Comparison of ENCODE assay signal across 8 cellular contexts in genomic region chr7:65080799-65081651, GRCh38.
A peak's percentile ranks its signal among the peaks of the same experiment; 100 is the strongest.
DNase-seq lines count a peak whose midpoint lies in the region; TF ChIP-seq lines count a peak whose summit lies in the region.
"Not testable (repeated sequence)": the region's sequence is repeated elsewhere in the genome, so short reads cannot be mapped to it uniquely, and the experiment has no call there.

No MANE protein-coding gene starts in this region.

- DNase-seq in EL, result peak; percentile 90
- DNase-seq in GM23248, result peak; percentile 79
- peak; percentile 95 for DNase-seq in SJCRH30
- peak; percentile 60 to 88 (median 76) for DNase-seq in activated naive CD4-positive, alpha-beta T cell (lab: John Stamatoyannopoulos, UW)
- peak; percentile 86 to 98 for DNase-seq in foreskin fibroblast
- DNase-seq in neural crest cell (ENCODE audit: low read depth, low spot score), result peak; percentile 91

- in situ Hi-C loops in GM23248 (cut with MboI), result not testable (repeated sequence)

- not testable (repeated sequence) for H3K4me2 ChIP-seq in GM23248 (ENCODE audit: unreplicated experiment)
- H3K4me2 ChIP-seq in KMS-11, result peak overlapping the region; percentile 42; the same call in 1 of the 2 replicates

- not testable (repeated sequence) for H3K4me1 Mint-ChIP-seq in neural crest cell; stimulated activated naive CD8-positive, alpha-beta T cell treated with anti-CD3 and anti-CD28 coated beads, Interleukin-15, Interleukin-2, amounts not matched to agents 100 ng/mL and 50 ng/mL, for 24 hours (ENCODE audit: low read depth)

- H2AFZ ChIP-seq in GM23248, result peak overlapping the region; percentile 66
- peak overlapping the region; percentile 30 for H2AFZ ChIP-seq in KMS-11 (ENCODE audit: low read depth)

- not testable (repeated sequence) for H3K9me3 Mint-ChIP-seq in neural crest cell; stimulated activated naive CD8-positive, alpha-beta T cell treated with anti-CD3 and anti-CD28 coated beads, Interleukin-15, Interleukin-2, amounts not matched to agents 100 ng/mL and 50 ng/mL, for 24 hours

- not testable (repeated sequence) for H3K27me3 Mint-ChIP-seq in neural crest cell (ENCODE audit: low read depth); stimulated activated naive CD8-positive, alpha-beta T cell treated with anti-CD3 and anti-CD28 coated beads, Interleukin-15, Interleukin-2, amounts not matched to agents 100 ng/mL and 50 ng/mL, for 24 hours

- peak overlapping the region; percentile 69 for H3K9ac ChIP-seq in GM23248
- H3K9ac ChIP-seq in KMS-11, result peak overlapping the region; percentile 22; the same call in 1 of the 2 replicates

- peak overlapping the region; percentile 71 for H3K4me3 ChIP-seq in GM23248
- not testable (repeated sequence) for H3K4me3 ChIP-seq in KMS-11 (IDR thresholded peaks at IDR 0.05; ENCODE audit: insufficient read depth, low read depth, low read length)
- H3K4me3 ChIP-seq in SJCRH30, result peak overlapping the region; percentile 81
- H3K4me3 ChIP-seq in foreskin fibroblast (ENCODE audit: low read depth in 1 of 2, low read length in 2 of 2), result peak overlapping the region; percentile 67 to 79

- H3K4me1 ChIP-seq in GM23248 (ENCODE audit: insufficient read depth); KMS-11 (ENCODE audit: low read depth, poor library complexity, severe bottlenecking); SJCRH30: not testable (repeated sequence)

- not testable (repeated sequence) for H3K36me3 Mint-ChIP-seq in neural crest cell (ENCODE audit: low read depth); stimulated activated naive CD8-positive, alpha-beta T cell treated with anti-CD3 and anti-CD28 coated beads, Interleukin-15, Interleukin-2, amounts not matched to agents 100 ng/mL and 50 ng/mL, for 24 hours (ENCODE audit: low read depth)

- H3K4me3 Mint-ChIP-seq in neural crest cell, result peak overlapping the region; percentile 93
- peak overlapping the region; percentile 89 for H3K4me3 Mint-ChIP-seq in stimulated activated naive CD8-positive, alpha-beta T cell treated with anti-CD3 and anti-CD28 coated beads, Interleukin-15, Interleukin-2, amounts not matched to agents 100 ng/mL and 50 ng/mL, for 24 hours

- not testable (repeated sequence) for H3K27me3 ChIP-seq in GM23248 (replicated peaks; ENCODE audit: insufficient read depth); KMS-11 (ENCODE audit: insufficient read depth, low read depth); SJCRH30

- not testable (repeated sequence) for TF ChIP-seq CTCF in KMS-11 (conservative IDR thresholded peaks at IDR 0.05; ENCODE audit: low read depth, low read length); foreskin fibroblast (IDR thresholded peaks at IDR 0.05; ENCODE audit: low read depth, low read length); neural crest cell (conservative IDR thresholded peaks at IDR 0.05)

- peak overlapping the region; percentile 78 for H3K27ac Mint-ChIP-seq in neural crest cell (ENCODE audit: unreplicated experiment)
- peak overlapping the region; percentile 77 for H3K27ac Mint-ChIP-seq in stimulated activated naive CD8-positive, alpha-beta T cell treated with anti-CD3 and anti-CD28 coated beads, Interleukin-15, Interleukin-2, amounts not matched to agents 100 ng/mL and 50 ng/mL, for 24 hours

- not testable (repeated sequence) for H3K9me2 ChIP-seq in GM23248 (ENCODE audit: insufficient read depth)

- H3F3A ChIP-seq in GM23248 (ENCODE audit: insufficient read depth), result not testable (repeated sequence)

- not testable (repeated sequence) for H3K27ac ChIP-seq in GM23248, KMS-11
- H3K27ac ChIP-seq in SJCRH30, result peak overlapping the region; percentile 54

- not testable (repeated sequence) for H3K9me3 ChIP-seq in GM23248 (ENCODE audit: low read depth); SJCRH30 (replicated peaks)

- not testable (repeated sequence) for H3K36me3 ChIP-seq in GM23248 (ENCODE audit: low read depth); KMS-11 (ENCODE audit: insufficient read depth); SJCRH30

- not testable (repeated sequence) for H4K20me1 ChIP-seq in GM23248 (ENCODE audit: insufficient read depth); KMS-11 (ENCODE audit: insufficient read depth)

- H3K79me2 ChIP-seq in GM23248 (ENCODE audit: insufficient read depth); KMS-11 (ENCODE audit: insufficient read depth, low read depth): not testable (repeated sequence)

- WGBS in GM23248 (ENCODE audit: low coverage in 1 of 2, low lambda C conversion rate in 2 of 2, missing lambda C conversion rate in 2 of 2), 2 experiments, result 25 to 38% methylated on average over 31 to 35 of the region's 53 CpGs
